ENCODE assay signal across 8 cellular contexts in the genomic region with DNA sequence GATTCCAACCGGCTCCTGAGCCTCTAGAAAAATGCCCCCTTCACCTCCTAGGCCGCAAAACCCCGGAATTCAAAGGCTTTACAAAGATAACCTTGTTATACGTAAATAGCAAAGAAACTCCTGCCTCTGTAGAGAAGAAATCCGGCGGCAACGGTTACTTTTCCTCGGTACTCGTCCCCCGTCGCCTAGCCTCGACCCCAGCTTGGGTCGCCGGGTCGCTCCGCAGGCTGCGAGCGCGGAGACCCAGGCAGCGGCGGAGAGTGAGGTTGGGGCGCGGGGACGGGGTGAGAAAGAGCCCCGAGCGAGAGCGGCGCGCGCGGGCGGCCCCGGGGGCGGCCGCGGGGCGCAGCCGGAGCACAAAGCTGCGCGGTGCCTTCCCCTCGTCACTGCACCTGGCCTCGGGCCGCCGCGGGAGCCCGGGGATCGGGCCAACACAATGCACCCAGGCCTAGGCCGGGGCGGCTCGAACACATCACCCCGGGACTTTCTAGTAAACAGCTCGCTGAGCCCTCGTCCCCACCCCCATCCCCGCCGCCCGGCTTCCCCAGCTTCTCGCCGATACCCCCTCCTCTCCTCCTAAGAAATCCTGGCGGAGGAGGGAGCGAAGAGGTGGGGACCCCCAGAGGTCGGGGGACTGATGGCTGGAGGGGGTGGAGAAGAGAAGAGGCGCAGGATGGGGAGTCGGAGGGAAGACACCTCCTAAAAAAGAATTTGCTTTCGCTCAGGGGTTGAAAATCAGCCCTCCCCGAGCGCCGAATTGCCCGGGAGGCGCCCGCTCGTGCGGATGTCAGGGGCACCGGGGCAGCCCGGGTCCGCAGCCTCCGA. TPM values are rescaled to one million over a fixed set of nuclear protein-coding genes. Genes with fewer than 3 reads are reported as not detected.
DNase-seq lines count a peak whose midpoint lies in the region; ATAC-seq and TF ChIP-seq lines count a peak whose summit lies in the region.

No MANE protein-coding gene starts in this region.

- H3K27me3 ChIP-seq in Caco-2 (replicated peaks; ENCODE audit: control insufficient read depth, insufficient read depth, low read length) = peaks cover 1% of the 10 kb centered on the region
- H3K27me3 ChIP-seq in cardiac muscle cell = no peaks in the 10 kb centered on the region
- H3K27me3 ChIP-seq in ovary = no peaks in the 10 kb centered on the region

- H3K36me3 Mint-ChIP-seq in Caco-2 (ENCODE audit: insufficient read depth, unreplicated experiment) = no peaks in the 10 kb centered on the region
- H3K36me3 Mint-ChIP-seq in activated T-cell treated with anti-CD3 and anti-CD28 coated beads, Interleukin-2, amount 50 U/mL, for 4 hours (ENCODE audit: insufficient read depth) = no peaks in the 10 kb centered on the region

- 1% methylated on average over 60 to 76 of the region's 76 CpGs for WGBS in ovary, 3 donors

- H3K27ac ChIP-seq in HEK293 (ENCODE audit: extremely low read depth, low read depth, low read length) = peak overlapping the region; percentile 83; the same call in 1 of the 2 replicates
- peak overlapping the region; percentile 91 for H3K27ac ChIP-seq in cardiac muscle cell
- peak overlapping the region in 1 of 2 donors; percentile 48 for H3K27ac ChIP-seq in ovary

- ATAC-seq in activated T-cell treated with anti-CD3 and anti-CD28 coated beads, Interleukin-2, amount 50 U/mL, for 4 hours = peak; percentile 54 to 55
- ATAC-seq in HG03280 (IDR thresholded peaks at IDR 0.05; ENCODE audit: unreplicated experiment) = no peak

- H3K4me3 ChIP-seq in Caco-2 (ENCODE audit: low read depth, low read length) (peak overlapping the region; percentile 35), HEK293 (ENCODE audit: low read depth, low read length) (peak overlapping the region; percentile 63), cardiac muscle cell (peak overlapping the region; percentile 91), ovary (peak overlapping the region; percentile 46)

- intact Hi-C loops in Caco-2 (cut with micrococcal nuclease; ENCODE audit: unreplicated experiment) = loop anchor here (10.0 kb wide), 1 partner anchor 240 kb away; no protein-coding TSS in a partner anchor
- intact Hi-C loops in ovary (cut with DNase I) = no loop called here

- peaks cover 4% of the 10 kb centered on the region; the same call in 1 of the 2 replicates for H3K4me1 ChIP-seq in Caco-2
- H3K4me1 ChIP-seq in HEK293 (ENCODE audit: control insufficient read depth, insufficient read depth, low read length) = no peaks in the 10 kb centered on the region
- H3K4me1 ChIP-seq in cardiac muscle cell (ENCODE audit: low read depth) = peaks cover 27% of the 10 kb centered on the region
- peaks cover 4% of the 10 kb centered on the region for H3K4me1 ChIP-seq in ovary (ENCODE audit: insufficient read depth)

- DNase-seq in Caco-2 = no peak
- no peak for DNase-seq in activated T-cell treated with anti-CD3 and anti-CD28 coated beads, Interleukin-2, amount 50 U/mL, for 4 hours
- peak in 1 of 2 donors; percentile 61 for DNase-seq in cardiac muscle cell (ENCODE audit: low read depth in 1 of 2, low spot score in 1 of 2)
- DNase-seq in ovary = peak in 3 of 5 donors; percentile 11 to 32 (median 24)
- no peak for DNase-seq in NAMALWA (ENCODE audit: low spot score)
- no peak for DNase-seq in epidermal melanocyte (ENCODE audit: insufficient read length, low spot score)

- H3K4me1 Mint-ChIP-seq in Caco-2 (ENCODE audit: low read depth, unreplicated experiment) = no peaks in the 10 kb centered on the region
- peaks cover 1% of the 10 kb centered on the region for H3K4me1 Mint-ChIP-seq in activated T-cell treated with anti-CD3 and anti-CD28 coated beads, Interleukin-2, amount 50 U/mL, for 4 hours (ENCODE audit: low read depth)

- no peak overlapping the region for H3K27ac Mint-ChIP-seq in Caco-2 (ENCODE audit: unreplicated experiment)

- TF ChIP-seq POLR2A in ovary (IDR thresholded peaks at IDR 0.05) = no peak

- no peaks in the 10 kb centered on the region for H3K9me3 Mint-ChIP-seq in Caco-2 (ENCODE audit: unreplicated experiment)
- H3K9me3 Mint-ChIP-seq in activated T-cell treated with anti-CD3 and anti-CD28 coated beads, Interleukin-2, amount 50 U/mL, for 4 hours = no peaks in the 10 kb centered on the region

- TF ChIP-seq EP300 in ovary (IDR thresholded peaks at IDR 0.05) = no peak

- CTCF ChIA-PET in Caco-2 (lab: Charles Lee) (no interaction called here), HEK293 (lab: Yijun Ruan, JAX) (interaction anchor here (0.6 to 0.9 kb wide), 9 partner anchors 14 to 241 kb away, joined by 3 to 6 read pairs (median 4); no protein-coding TSS in a partner anchor)

- no peaks in the 10 kb centered on the region for H3K9me3 ChIP-seq in Caco-2
- H3K9me3 ChIP-seq in HEK293 (ENCODE audit: control insufficient read depth, insufficient read depth, low read depth, low read length) = no peaks in the 10 kb centered on the region
- no peaks in the 10 kb centered on the region for H3K9me3 ChIP-seq in cardiac muscle cell (ENCODE audit: low read depth)
- H3K9me3 ChIP-seq in ovary = no peaks in the 10 kb centered on the region

- H3K36me3 ChIP-seq in Caco-2 (ENCODE audit: control insufficient read depth, insufficient read depth, low read length) (no peaks in the 10 kb centered on the region), HEK293 (ENCODE audit: control insufficient read depth in 2 of 2, insufficient read depth in 1 of 2, low read length in 2 of 2) (peaks cover 0 to under 1% of the 10 kb centered on the region in 2 experiments; a peak in 1 of 3 replicates), cardiac muscle cell (peaks cover under 1% of the 10 kb centered on the region), ovary (no peaks in the 10 kb centered on the region)

- POLR2A ChIA-PET in Caco-2 (lab: Charles Lee) = no interaction called here
- POLR2A ChIA-PET in HEK293 (lab: Yijun Ruan, JAX) = interaction anchor here (1.0 to 1.1 kb wide), 2 partner anchors 13 to 17 kb away, joined by 3 read pairs; no protein-coding TSS in a partner anchor

- H3K27me3 Mint-ChIP-seq in Caco-2 (ENCODE audit: insufficient read depth, unreplicated experiment) = peaks cover 36% of the 10 kb centered on the region
- H3K27me3 Mint-ChIP-seq in activated T-cell treated with anti-CD3 and anti-CD28 coated beads, Interleukin-2, amount 50 U/mL, for 4 hours (ENCODE audit: low read depth) = peaks cover 42% of the 10 kb centered on the region

- no TSS peak for BruUV-seq in Caco-2 (replicated peaks; lab: Mats Ljungman, UMichigan)

- TF ChIP-seq CTCF in Caco-2 (IDR thresholded peaks at IDR 0.05; ENCODE audit: insufficient read depth in 1 of 2, low read depth in 1 of 2, low read length in 1 of 2, severe bottlenecking in 1 of 2, unreplicated experiment in 1 of 2) = no peak
- TF ChIP-seq CTCF in HEK293 (tag by site-specific recombination; IDR thresholded peaks at IDR 0.05) = no peak
- no peak for TF ChIP-seq CTCF in cardiac muscle cell (IDR thresholded peaks at IDR 0.05; ENCODE audit: low read depth, low read length)
- TF ChIP-seq CTCF in ovary (IDR thresholded peaks at IDR 0.05) = no peak

- peak overlapping the region; percentile 63 for H3K4me3 Mint-ChIP-seq in Caco-2 (ENCODE audit: unreplicated experiment)
- peak overlapping the region; percentile 42 for H3K4me3 Mint-ChIP-seq in activated T-cell treated with anti-CD3 and anti-CD28 coated beads, Interleukin-2, amount 50 U/mL, for 4 hours

TF ChIP-seq in HEK293, 187 proteins besides CTCF, POLR2A, EP300 and RAD21 (continues in another document):
- TF ChIP-seq, protein P1, sequence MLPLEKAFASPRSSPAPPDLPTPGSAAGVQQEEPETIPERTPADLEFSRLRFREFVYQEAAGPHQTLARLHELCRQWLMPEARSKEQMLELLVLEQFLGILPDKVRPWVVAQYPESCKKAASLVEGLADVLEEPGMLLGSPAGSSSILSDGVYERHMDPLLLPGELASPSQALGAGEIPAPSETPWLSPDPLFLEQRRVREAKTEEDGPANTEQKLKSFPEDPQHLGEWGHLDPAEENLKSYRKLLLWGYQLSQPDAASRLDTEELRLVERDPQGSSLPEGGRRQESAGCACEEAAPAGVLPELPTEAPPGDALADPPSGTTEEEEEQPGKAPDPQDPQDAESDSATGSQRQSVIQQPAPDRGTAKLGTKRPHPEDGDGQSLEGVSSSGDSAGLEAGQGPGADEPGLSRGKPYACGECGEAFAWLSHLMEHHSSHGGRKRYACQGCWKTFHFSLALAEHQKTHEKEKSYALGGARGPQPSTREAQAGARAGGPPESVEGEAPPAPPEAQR (tag by site-specific recombination; IDR thresholded peaks at IDR 0.05) = no peak
- TF ChIP-seq ZNF843 (tag by site-specific recombination; IDR thresholded peaks at IDR 0.05) (no peak), ZNF214 (tag by site-specific recombination; IDR thresholded peaks at IDR 0.05; ENCODE audit: borderline replicate concordance) (no peak), ZBTB20 (tag by site-specific recombination; IDR thresholded peaks at IDR 0.05) (peak; percentile 13; the same call in 1 of the 2 replicates), ZNF544 (tag by site-specific recombination; IDR thresholded peaks at IDR 0.05) (no peak), ZNF341 (tag by site-specific recombination; IDR thresholded peaks at IDR 0.05; ENCODE audit: low read depth) (peak; percentile 56), HOXD13 (CRISPR knock-in tag; IDR thresholded peaks at IDR 0.05; ENCODE audit: borderline replicate concordance) (no peak), ZNF37A (tag by site-specific recombination; IDR thresholded peaks at IDR 0.05) (no peak)
- TF ChIP-seq, protein P2, sequence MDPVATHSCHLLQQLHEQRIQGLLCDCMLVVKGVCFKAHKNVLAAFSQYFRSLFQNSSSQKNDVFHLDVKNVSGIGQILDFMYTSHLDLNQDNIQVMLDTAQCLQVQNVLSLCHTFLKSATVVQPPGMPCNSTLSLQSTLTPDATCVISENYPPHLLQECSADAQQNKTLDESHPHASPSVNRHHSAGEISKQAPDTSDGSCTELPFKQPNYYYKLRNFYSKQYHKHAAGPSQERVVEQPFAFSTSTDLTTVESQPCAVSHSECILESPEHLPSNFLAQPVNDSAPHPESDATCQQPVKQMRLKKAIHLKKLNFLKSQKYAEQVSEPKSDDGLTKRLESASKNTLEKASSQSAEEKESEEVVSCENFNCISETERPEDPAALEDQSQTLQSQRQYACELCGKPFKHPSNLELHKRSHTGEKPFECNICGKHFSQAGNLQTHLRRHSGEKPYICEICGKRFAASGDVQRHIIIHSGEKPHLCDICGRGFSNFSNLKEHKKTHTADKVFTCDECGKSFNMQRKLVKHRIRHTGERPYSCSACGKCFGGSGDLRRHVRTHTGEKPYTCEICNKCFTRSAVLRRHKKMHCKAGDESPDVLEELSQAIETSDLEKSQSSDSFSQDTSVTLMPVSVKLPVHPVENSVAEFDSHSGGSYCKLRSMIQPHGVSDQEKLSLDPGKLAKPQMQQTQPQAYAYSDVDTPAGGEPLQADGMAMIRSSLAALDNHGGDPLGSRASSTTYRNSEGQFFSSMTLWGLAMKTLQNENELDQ (tag by site-specific recombination; IDR thresholded peaks at IDR 0.05; ENCODE audit: low read depth) = no peak

RNA-seq across cellular contexts. Expression of a gene that starts 0.9 kb away (rescaled TPM):
- total RNA-seq in Caco-2 (2022) (not detected in 2 replicates), cardiac muscle cell (19.9 and 32.5 TPM in 2 replicates), ovary (10 to 100 TPM in 1 of 7 donors, 1 to 10 TPM in 4, under 1 TPM in 2; 0.30 to 10.1 (median 2.9) TPM)
- under 1 TPM; 0.05 to 0.38 (median 0.26) TPM for total RNA-seq in activated T-cell treated with anti-CD3 and anti-CD28 coated beads, Interleukin-2, amount 50 U/mL, for 4 hours
- polyA plus RNA-seq in cardiac muscle cell (54.4 and 71.5 TPM in 2 replicates), ovary (1 to 10 TPM in 1 of 2 donors, under 1 TPM in 1; 0.54 to 7.6 TPM)

Comparison
In these comparisons a context has a peak if more than half of its experiments do, and no peak if none do; other contexts are left out.
1. DNase-seq: peak in ovary (3 of 5); none in Caco-2 (0 of 2), activated T-cell treated with anti-CD3 and anti-CD28 coated beads, Interleukin-2, amount 50 U/mL, for 4 hours (single experiment), NAMALWA (single experiment) and epidermal melanocyte (single experiment).
2. H3K4me3 ChIP-seq: peak in every context shown above with its lines; median percentile 91 in cardiac muscle cell; 63 in HEK293; 46 in ovary; 35 in Caco-2.